Comparison of ENCODE assay signal across 1 cellular context in genomic region chr20:61588356-61589054, GRCh38.
TF ChIP-seq lines count a peak whose summit lies in the region.

No MANE protein-coding gene starts in this region.

TF ChIP-seq in HEK293, 187 proteins besides CTCF, POLR2A, EP300 and RAD21 (continued from another document and continues in another):
- TF ChIP-seq PRDM6 (tag by site-specific recombination; IDR thresholded peaks at IDR 0.05) (no peak; the same call in 1 of the 2 replicates), ZNF16 (tag by site-specific recombination; IDR thresholded peaks at IDR 0.05; ENCODE audit: low read depth) (no peak), ZNF521 (tag by site-specific recombination; IDR thresholded peaks at IDR 0.05) (no peak), AEBP2 (tag by site-specific recombination; IDR thresholded peaks at IDR 0.05; ENCODE audit: borderline replicate concordance) (no peak), FEZF1 (tag by site-specific recombination; IDR thresholded peaks at IDR 0.05) (peak; percentile 49; the same call in 1 of the 2 replicates), TRIM28 (IDR thresholded peaks at IDR 0.05; ENCODE audit: borderline replicate concordance, low read length) (peak; percentile 29; the same call in 1 of the 2 replicates), ZNF514 (tag by site-specific recombination; IDR thresholded peaks at IDR 0.05) (no peak), OSR2 (tag by site-specific recombination; IDR thresholded peaks at IDR 0.05) (no peak), ZSCAN23 (tag by site-specific recombination; IDR thresholded peaks at IDR 0.05) (no peak), ZNF518A (tag by site-specific recombination; conservative IDR thresholded peaks at IDR 0.05; ENCODE audit: low read depth) (no peak), ZNF335 (tag by site-specific recombination; conservative IDR thresholded peaks at IDR 0.05) (no peak), GLIS2 (tag by site-specific recombination; IDR thresholded peaks at IDR 0.05) (no peak), ZBTB48 (tag by site-specific recombination; IDR thresholded peaks at IDR 0.05) (no peak), HIC1 (tag by site-specific recombination; IDR thresholded peaks at IDR 0.05) (peak; percentile 28; the same call in 1 of the 2 replicates), PRDM10 (tag by site-specific recombination; IDR thresholded peaks at IDR 0.05) (peak; percentile 48; the same call in 1 of the 2 replicates), ZSCAN5A (tag by site-specific recombination; IDR thresholded peaks at IDR 0.05) (no peak), KLF7 (tag by site-specific recombination; IDR thresholded peaks at IDR 0.05; ENCODE audit: borderline replicate concordance) (no peak), INSM2 (tag by site-specific recombination; IDR thresholded peaks at IDR 0.05) (no peak), ZNF366 (tag by site-specific recombination; conservative IDR thresholded peaks at IDR 0.05) (peak; percentile 27; the same call in 1 of the 2 replicates), ZBTB26 (tag by site-specific recombination; optimal IDR thresholded peaks at IDR 0.05) (no peak), ZBTB11 (tag by site-specific recombination; conservative IDR thresholded peaks at IDR 0.05; ENCODE audit: low read depth) (no peak), ZNF580 (tag by site-specific recombination; IDR thresholded peaks at IDR 0.05) (no peak), ZNF639 (tag by site-specific recombination; IDR thresholded peaks at IDR 0.05) (no peak)
